In genomic region chr2:24024018-24024417, GRCh38 we compare ENCODE assay signal across 14 cellular contexts. TPM values are rescaled to one million over a fixed set of nuclear protein-coding genes. Genes with fewer than 3 reads are reported as not detected.
DNase-seq lines count a peak whose midpoint lies in the region; ATAC-seq and TF ChIP-seq lines count a peak whose summit lies in the region.
"Had no signal": no experiment of that assay in that cellular context is flagged by ENCODE, and none has a peak within 500 bp of the region (broad histone marks: within the 10 kb centered on the region; RNA-seq: fewer than 3 reads in every experiment).

No MANE protein-coding gene starts in this region.

- no peaks in the 10 kb centered on the region for H3F3A ChIP-seq in OCI-LY1 (ENCODE audit: insufficient read depth, low read length)

- H3K4me3 ChIP-seq in OCI-LY1 (ENCODE audit: low read depth, low read length, poor library complexity, severe bottlenecking), result no peak overlapping the region
- no peak overlapping the region for H3K4me3 ChIP-seq in esophagus muscularis mucosa
- no peak overlapping the region for H3K4me3 ChIP-seq in retinal pigment epithelial cell (ENCODE audit: low read length)
- H3K4me3 ChIP-seq: coronary artery, left lung, thyroid gland had no signal

- ATAC-seq in GM18519 (IDR thresholded peaks at IDR 0.05; ENCODE audit: low FRiP score, unreplicated experiment), result no peak
- ATAC-seq: left lung had no signal

- no peaks in the 10 kb centered on the region for H4K20me1 ChIP-seq in OCI-LY1 (ENCODE audit: insufficient read depth, low read length)

- no peak for TF ChIP-seq POLR2A in esophagus muscularis mucosa (IDR thresholded peaks at IDR 0.05; ENCODE audit: low read depth)

- intact Hi-C loops in esophagus muscularis mucosa (cut with DNase I), result no loop called here

- H3K4me1 ChIP-seq in OCI-LY1 (ENCODE audit: insufficient read depth, low read length, severe bottlenecking), result no peaks in the 10 kb centered on the region
- no peaks in the 10 kb centered on the region for H3K4me1 ChIP-seq in esophagus muscularis mucosa
- H3K4me1 ChIP-seq: left lung, thyroid gland had no signal

- DNase-seq in DMS 273 (lab: John Stamatoyannopoulos, UW; ENCODE audit: unreplicated experiment) (peak; percentile 28), DMS 273 treated with DMSO at 0.1 percent for 48 hours (lab: John Stamatoyannopoulos, UW) (no peak), esophagus muscularis mucosa (ENCODE audit: extremely low spot score) (no peak), retinal pigment epithelial cell (ENCODE audit: low read depth) (no peak), NCI-H2081 (lab: John Stamatoyannopoulos, UW) (no peak), COLO829 (ENCODE audit: low spot score) (no peak)
- DNase-seq: activated CD4-positive, alpha-beta T cell treated with anti-CD3 and anti-CD28 coated beads, Interleukin-2, amount 50 U/mL, for 1 hour; activated naive CD4-positive, alpha-beta T cell; left lung; thyroid gland had no signal

- H3K9ac ChIP-seq in OCI-LY1 (ENCODE audit: low read length), result no peak overlapping the region

- H3K27me3 ChIP-seq in OCI-LY1 (ENCODE audit: insufficient read depth, low read length) (no peaks in the 10 kb centered on the region), esophagus muscularis mucosa (no peaks in the 10 kb centered on the region)
- H3K27me3 ChIP-seq: left lung, thyroid gland had no signal

- TF ChIP-seq CTCF in OCI-LY1 (IDR thresholded peaks at IDR 0.05; ENCODE audit: low read length), result peak; percentile 67; the same call in 1 of the 2 replicates
- TF ChIP-seq CTCF in esophagus muscularis mucosa (IDR thresholded peaks at IDR 0.05), result peak in 2 of 3 experiments; percentile 8 to 30
- peak; percentile 37 for TF ChIP-seq CTCF in retinal pigment epithelial cell (conservative IDR thresholded peaks at IDR 0.05; ENCODE audit: low read depth, low read length)

- no peak overlapping the region for H3K4me2 ChIP-seq in OCI-LY1 (ENCODE audit: low read length)

- H2AFZ ChIP-seq in OCI-LY1 (ENCODE audit: low read length), result no peak overlapping the region

- WGBS in esophagus muscularis mucosa, result 71% methylated on average over 1 of the region's 12 CpGs

- H3K9me3 ChIP-seq in OCI-LY1 (ENCODE audit: low read length) (no peaks in the 10 kb centered on the region), esophagus muscularis mucosa (no peaks in the 10 kb centered on the region)
- H3K9me3 ChIP-seq: left lung, thyroid gland had no signal

- H3K27ac ChIP-seq in OCI-LY1 (ENCODE audit: low read depth, low read length, poor library complexity, severe bottlenecking), result no peak overlapping the region
- no peak overlapping the region for H3K27ac ChIP-seq in esophagus muscularis mucosa (replicated peaks in 1 of 4)
- H3K27ac ChIP-seq: 22Rv1, coronary artery, left lung, thyroid gland had no signal

- H3K9me2 ChIP-seq in OCI-LY1 (ENCODE audit: low read depth, low read length), result no peaks in the 10 kb centered on the region

- H3K79me2 ChIP-seq in OCI-LY1 (ENCODE audit: insufficient read depth, low read length), result no peaks in the 10 kb centered on the region

- TF ChIP-seq EP300 in esophagus muscularis mucosa (IDR thresholded peaks at IDR 0.05), result no peak

- H3K36me3 ChIP-seq in OCI-LY1 (ENCODE audit: insufficient read depth, low read length), result peaks cover 26% of the 10 kb centered on the region; the same call in 1 of the 2 replicates
- H3K36me3 ChIP-seq in esophagus muscularis mucosa, result peaks cover 14 to 68% (median 44%) of the 10 kb centered on the region in 4 donors

RNA-seq across cellular contexts. Expression of gene MFSD2B, which starts 14.1 kb away (rescaled TPM):
- under 1 TPM in 1 of 4 donors, not detected in 3; 0.33 TPM for total RNA-seq in esophagus muscularis mucosa
- total RNA-seq: thyroid gland had no signal

RNA-seq across cellular contexts. Expression of gene WDCP, which starts 23.2 kb away (rescaled TPM):
- total RNA-seq in esophagus muscularis mucosa, result 1 to 10 TPM; 4.5 to 9.1 (median 6.2) TPM

RNA-seq across cellular contexts. Expression of gene FKBP1B, which starts 25.5 kb away (rescaled TPM):
- 10 to 100 TPM in 1 of 4 donors, 1 to 10 TPM in 3; 5.0 to 11.2 (median 6.2) TPM for total RNA-seq in esophagus muscularis mucosa

RNA-seq across cellular contexts. Expression of gene SF3B6, which starts 52.1 kb away (rescaled TPM):
- 100 to 1,000 TPM in 3 of 4 donors, 10 to 100 TPM in 1; 86.9 to 121 (median 113) TPM for total RNA-seq in esophagus muscularis mucosa
